23 cellular contexts compared by ENCODE assay signal in genomic region chr2:48912110-48912509, GRCh38.
DNase-seq lines count a peak whose midpoint lies in the region; ATAC-seq, FAIRE-seq and TF ChIP-seq lines count a peak whose summit lies in the region.
"Had no signal": no experiment of that assay in that cellular context is flagged by ENCODE, and none has a peak within 500 bp of the region (broad histone marks: within the 10 kb centered on the region; RNA-seq: fewer than 3 reads in every experiment).

No MANE protein-coding gene starts in this region.

- H3K27ac ChIP-seq in HepG2 (ENCODE audit: extremely low read length, insufficient read depth, low read length) (no peak overlapping the region), right lobe of liver (no peak overlapping the region), OCI-LY3 (ENCODE audit: low read length) (no peak overlapping the region)
- H3K27ac ChIP-seq: adrenal gland, RWPE1, skin epidermis, vagina had no signal

- peaks cover 3% of the 10 kb centered on the region for H3K27me3 Mint-ChIP-seq in type B pancreatic cell
- H3K27me3 Mint-ChIP-seq: activated CD4-positive, alpha-beta T cell treated with anti-CD3 and anti-CD28 coated beads, Interleukin-2, amount 10 ng/mL, durations not matched to agents 7 days and 5 days had no signal

- no peaks in the 10 kb centered on the region for H3K4me1 ChIP-seq in HepG2 (ENCODE audit: insufficient read depth, low read length)
- H3K4me1 ChIP-seq in right lobe of liver, result no peaks in the 10 kb centered on the region
- peaks cover 7% of the 10 kb centered on the region for H3K4me1 ChIP-seq in OCI-LY3 (ENCODE audit: low read length)
- H3K4me1 ChIP-seq: adrenal gland, vagina had no signal

- H3K27me3 ChIP-seq in HepG2 (ENCODE audit: control insufficient read depth in 1 of 2, insufficient read depth in 2 of 2, low read length in 2 of 2) (no peaks in the 10 kb centered on the region), right lobe of liver (no peaks in the 10 kb centered on the region), OCI-LY3 (ENCODE audit: low read depth, low read length) (no peaks in the 10 kb centered on the region)
- H3K27me3 ChIP-seq: adrenal gland, vagina had no signal

- H4K20me1 ChIP-seq in HepG2 (ENCODE audit: insufficient read depth, low read length), result no peaks in the 10 kb centered on the region
- no peaks in the 10 kb centered on the region for H4K20me1 ChIP-seq in OCI-LY3 (ENCODE audit: insufficient read depth, low read length)

- TF ChIP-seq EP300 in HepG2 (IDR thresholded peaks at IDR 0.05; ENCODE audit: low read depth in 2 of 2, low read length in 2 of 2), result no peak
- TF ChIP-seq EP300 in HepG2 (CRISPR knock-in tag; IDR thresholded peaks at IDR 0.05; ENCODE audit: borderline replicate concordance), result no peak

- no peak overlapping the region for H3K4me3 ChIP-seq in HepG2 (replicated peaks in 1 of 3; ENCODE audit: insufficient read depth in 1 of 3, low read depth in 2 of 3, low read length in 3 of 3)
- H3K4me3 ChIP-seq in right lobe of liver, result no peak overlapping the region
- H3K4me3 ChIP-seq in OCI-LY3 (ENCODE audit: low read length), result no peak overlapping the region
- H3K4me3 ChIP-seq: adrenal gland, skin epidermis, vagina had no signal

- CTCF ChIA-PET in HepG2 (lab: Yijun Ruan, JAX; ENCODE audit: low intra/inter-chr PET ratio, low total read pairs), result no interaction called here

- in situ Hi-C loops in HepG2 (cut with HindIII; ENCODE audit: extremely low pct_ligation_motif_present, low pct_unique_long_range_greater_than_20kb), result no loop called here

- intact Hi-C loops in HepG2 (cut with micrococcal nuclease; ENCODE audit: unreplicated experiment) (no loop called here), right lobe of liver (cut with DNase I) (no loop called here)

- no peaks in the 10 kb centered on the region for H3K36me3 Mint-ChIP-seq in type B pancreatic cell

- no peaks in the 10 kb centered on the region for H3K79me2 ChIP-seq in HepG2 (ENCODE audit: insufficient read depth, low read length)
- H3K79me2 ChIP-seq in OCI-LY3 (ENCODE audit: low read length), result no peaks in the 10 kb centered on the region

- no TSS peak for BruUV-seq in HepG2 (replicated peaks; lab: Mats Ljungman, UMichigan)

- 24% methylated on average over 4 of the region's 4 CpGs for WGBS in HepG2 (ENCODE audit: low lambda C conversion rate)
- 39% methylated on average over 4 of the region's 4 CpGs for WGBS in right lobe of liver (ENCODE audit: insufficient coverage, low coverage, low lambda C conversion rate, missing lambda C conversion rate)

- H3K4me3 Mint-ChIP-seq in type B pancreatic cell, result no peak overlapping the region
- H3K4me3 Mint-ChIP-seq: activated CD4-positive, alpha-beta T cell treated with anti-CD3 and anti-CD28 coated beads, Interleukin-2, amount 10 ng/mL, durations not matched to agents 7 days and 5 days; activated T-cell treated with anti-CD3 and anti-CD28 coated beads, Interleukin-2, amount 50 U/mL, for 72 hours; B cell had no signal

- H2AFZ ChIP-seq in HepG2 (ENCODE audit: low read length), result no peak overlapping the region
- H2AFZ ChIP-seq in OCI-LY3 (ENCODE audit: low read depth, low read length), result no peak overlapping the region

- no peaks in the 10 kb centered on the region for H3K4me1 Mint-ChIP-seq in type B pancreatic cell (ENCODE audit: unreplicated experiment)
- H3K4me1 Mint-ChIP-seq: activated CD4-positive, alpha-beta T cell treated with anti-CD3 and anti-CD28 coated beads, Interleukin-2, amount 10 ng/mL, durations not matched to agents 7 days and 5 days; B cell had no signal

- no peak overlapping the region for H3K27ac Mint-ChIP-seq in type B pancreatic cell
- H3K27ac Mint-ChIP-seq: activated CD4-positive, alpha-beta T cell treated with anti-CD3 and anti-CD28 coated beads, Interleukin-2, amount 10 ng/mL, durations not matched to agents 7 days and 5 days; activated T-cell treated with anti-CD3 and anti-CD28 coated beads, Interleukin-2, amount 50 U/mL, for 72 hours; B cell had no signal

- H3K4me2 ChIP-seq in HepG2 (ENCODE audit: low read depth, low read length), result no peak overlapping the region
- no peak overlapping the region for H3K4me2 ChIP-seq in OCI-LY3 (ENCODE audit: low read length)

- H3K9me3 ChIP-seq in HepG2 (ENCODE audit: low read length) (no peaks in the 10 kb centered on the region), right lobe of liver (no peaks in the 10 kb centered on the region), OCI-LY3 (ENCODE audit: insufficient read depth, low read length) (no peaks in the 10 kb centered on the region)
- H3K9me3 ChIP-seq: adrenal gland, vagina had no signal

- no peak for FAIRE-seq in HepG2 (lab: Jason Lieb, UNC)
- FAIRE-seq: colon, H54, islet of Langerhans had no signal

- no peak for TF ChIP-seq POLR2A in HepG2 (IDR thresholded peaks at IDR 0.05; ENCODE audit: insufficient read depth in 1 of 2, low read depth in 2 of 2, low read length in 2 of 2)
- TF ChIP-seq POLR2A in right lobe of liver (IDR thresholded peaks at IDR 0.05), result no peak

- TF ChIP-seq RAD21 in HepG2 (CRISPR knock-in tag; IDR thresholded peaks at IDR 0.05), result no peak

- H3K9ac ChIP-seq in HepG2 (ENCODE audit: insufficient read depth, low read depth, low read length) (no peak overlapping the region), OCI-LY3 (ENCODE audit: low read length) (no peak overlapping the region)

- TF ChIP-seq CTCF in HepG2 (CRISPR knock-in tag; IDR thresholded peaks at IDR 0.05) (peak; percentile 38), right lobe of liver (IDR thresholded peaks at IDR 0.05) (no peak), OCI-LY3 (IDR thresholded peaks at IDR 0.05; ENCODE audit: low read depth, low read length) (peak; percentile 40), type B pancreatic cell (conservative IDR thresholded peaks at IDR 0.05) (peak; percentile 18)

- peak; percentile 84 for ATAC-seq in HepG2
- ATAC-seq in right lobe of liver, result no peak
- no peak for ATAC-seq in HG02973 (IDR thresholded peaks at IDR 0.05; ENCODE audit: unreplicated experiment)
- ATAC-seq: activated T-cell treated with anti-CD3 and anti-CD28 coated beads, Interleukin-2, amount 50 U/mL, for 72 hours had no signal

- H3K9me3 Mint-ChIP-seq in type B pancreatic cell, result no peaks in the 10 kb centered on the region
- H3K9me3 Mint-ChIP-seq: activated CD4-positive, alpha-beta T cell treated with anti-CD3 and anti-CD28 coated beads, Interleukin-2, amount 10 ng/mL, durations not matched to agents 7 days and 5 days had no signal

- H3K36me3 ChIP-seq in HepG2 (replicated peaks in 1 of 2; ENCODE audit: control insufficient read depth in 1 of 2, insufficient read depth in 2 of 2, low read length in 2 of 2) (no peaks in the 10 kb centered on the region), right lobe of liver (no peaks in the 10 kb centered on the region), OCI-LY3 (replicated peaks; ENCODE audit: low read depth, low read length) (no peaks in the 10 kb centered on the region)
- H3K36me3 ChIP-seq: adrenal gland, vagina had no signal

- POLR2A ChIA-PET in HepG2 (lab: Yijun Ruan, JAX), result no interaction called here

- DNase-seq in HepG2 (ENCODE audit: low spot score), result no peak
- DNase-seq in right lobe of liver, result no peak
- DNase-seq in fibroblast of peridontal ligament (ENCODE audit: extremely low read depth), result peak; percentile 33
- no peak for DNase-seq in type B pancreatic cell (ENCODE audit: extremely low spot score, unreplicated experiment)
- no peak for DNase-seq in HUDEP-2 (lab: John Stamatoyannopoulos, UW; ENCODE audit: unreplicated experiment in 76 of 76)
- DNase-seq in NCI-H345 (lab: John Stamatoyannopoulos, UW), result no peak
- DNase-seq: activated CD4-positive, alpha-beta T cell treated with anti-CD3 and anti-CD28 coated beads, Interleukin-2, amount 10 ng/mL, durations not matched to agents 7 days and 5 days; activated T-cell treated with anti-CD3 and anti-CD28 coated beads, Interleukin-2, amount 50 U/mL, for 72 hours; adrenal gland; DMS79 treated with DMSO at 0.1 percent for 48 hours; KG1; NCI-H1694 treated with DMSO at 0.1 percent for 48 hours; NCI-H69; stimulated activated naive CD4-positive, alpha-beta T cell treated with Interleukin-2 at 50 U/mL for 16 hours had no signal

TF ChIP-seq in HepG2, 621 proteins besides CTCF, POLR2A, EP300 and RAD21:
- TF ChIP-seq STAG1 (CRISPR knock-in tag; IDR thresholded peaks at IDR 0.05) (peak; percentile 20; the same call in 1 of the 2 replicates), ZNF576 (CRISPR knock-in tag; IDR thresholded peaks at IDR 0.05) (no peak)

Comparison
In these comparisons a context has a peak if more than half of its experiments do, and no peak if none do; other contexts are left out.
1. CTCF ChIP-seq: peak in HepG2 (single experiment), OCI-LY3 (single experiment) and type B pancreatic cell (single experiment); none in right lobe of liver (0 of 4).